8 cellular contexts compared by ENCODE assay signal in the genomic region with DNA sequence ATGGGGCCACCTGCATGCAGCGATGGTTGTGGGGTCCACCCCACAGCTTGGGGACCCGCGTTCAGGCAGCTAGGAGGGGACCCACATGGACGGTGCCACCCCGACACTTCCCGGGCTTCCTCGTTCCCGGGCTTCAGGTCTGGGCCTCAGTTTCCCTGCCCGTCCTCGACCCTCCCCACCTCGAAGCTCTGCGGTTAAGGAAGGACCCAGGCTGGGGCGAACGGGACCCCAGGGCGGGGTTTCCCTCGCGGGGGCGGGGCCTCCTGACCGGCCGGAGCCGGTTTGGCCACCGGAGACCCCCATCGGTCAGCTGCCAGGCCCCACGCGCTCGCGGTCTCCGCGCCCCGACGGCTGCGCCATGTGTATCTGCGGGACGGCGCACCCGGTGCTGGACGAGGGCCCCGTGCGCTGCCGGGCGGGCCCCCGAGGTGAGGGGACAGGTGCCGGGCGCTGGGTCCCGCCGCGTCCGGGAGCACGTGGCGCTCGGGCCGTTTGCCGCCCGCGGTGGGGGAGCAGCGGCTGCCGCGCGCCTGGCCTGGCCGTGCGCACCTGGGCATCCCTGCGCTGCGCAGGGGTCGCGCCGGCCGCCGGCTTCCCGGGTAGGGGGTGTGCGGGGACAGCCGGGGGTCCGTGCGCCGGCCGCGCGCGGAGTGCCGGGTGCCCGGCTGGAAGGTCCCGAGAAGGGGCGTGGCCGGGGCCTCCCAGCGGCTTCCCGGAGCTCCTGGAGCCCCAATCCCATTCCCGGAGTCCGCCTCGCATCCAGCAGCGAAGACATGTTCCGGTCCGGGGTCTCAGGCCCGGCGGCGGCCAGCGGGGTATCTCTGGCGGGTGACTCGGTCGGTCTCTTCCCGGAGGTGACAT. TPM values are rescaled to one million over a fixed set of nuclear protein-coding genes. Genes with fewer than 3 reads are reported as not detected.
DNase-seq lines count a peak whose midpoint lies in the region; ATAC-seq and TF ChIP-seq lines count a peak whose summit lies in the region.
"Had no signal": no experiment of that assay in that cellular context is flagged by ENCODE, and none has a peak within 500 bp of the region (broad histone marks: within the 10 kb centered on the region; RNA-seq: fewer than 3 reads in every experiment).

No MANE protein-coding gene starts in this region.

- H3K27ac ChIP-seq in C4-2B (peak overlapping the region; percentile 39), SJCRH30 (no peak overlapping the region), iPS-18a (ENCODE audit: low read length) (no peak overlapping the region), transverse colon (no peak overlapping the region)

- TF ChIP-seq CTCF in C4-2B (conservative IDR thresholded peaks at IDR 0.05) (no peak), transverse colon (IDR thresholded peaks at IDR 0.05) (no peak)

- H3K27me3 ChIP-seq in SJCRH30 (peaks cover 34% of the 10 kb centered on the region; the same call in 1 of the 2 replicates), iPS-18a (ENCODE audit: control insufficient read depth, insufficient read depth, low read length) (peaks cover 56% of the 10 kb centered on the region), transverse colon (peaks cover 68% of the 10 kb centered on the region)

- H3K4me1 ChIP-seq in SJCRH30 = peaks cover 10% of the 10 kb centered on the region; the same call in 1 of the 2 replicates
- H3K4me1 ChIP-seq in iPS-18a (ENCODE audit: control insufficient read depth, low read depth, low read length) = peaks cover 3% of the 10 kb centered on the region
- H3K4me1 ChIP-seq in transverse colon = peaks cover 17 to 65% (median 51%) of the 10 kb centered on the region in 4 donors

- intact Hi-C loops in transverse colon (cut with DNase I; ENCODE audit: low total_unique reads) = no loop called here

- H3K9ac ChIP-seq in iPS-18a (ENCODE audit: low read length) = peak overlapping the region; percentile 17

- in situ Hi-C loops in transverse colon (cut with MboI; ENCODE audit: low pct_ligation_motif_present in 1 of 4, low pct_unique_long_range_greater_than_20kb in 1 of 4, low sequenced_read_pairs in 3 of 4) = no loop called here

- TF ChIP-seq EP300 in transverse colon (IDR thresholded peaks at IDR 0.05; ENCODE audit: low read depth) = no peak

- H3K36me3 ChIP-seq in SJCRH30 = no peaks in the 10 kb centered on the region
- H3K36me3 ChIP-seq in iPS-18a (ENCODE audit: control insufficient read depth, low read depth, low read length) = no peaks in the 10 kb centered on the region
- H3K36me3 ChIP-seq in transverse colon = no peaks in the 10 kb centered on the region

- no peak for TF ChIP-seq POLR2A in transverse colon (IDR thresholded peaks at IDR 0.05)

- H3K4me3 ChIP-seq in SJCRH30 = peak overlapping the region; percentile 24
- peak overlapping the region; percentile 39 for H3K4me3 ChIP-seq in iPS-18a (ENCODE audit: low read length)
- H3K4me3 ChIP-seq in transverse colon = no peak overlapping the region

- DNase-seq in SJCRH30 (peak in 1 of 2 experiments; percentile 39), NCI-H510A treated with DMSO at 0.1 percent for 48 hours (lab: John Stamatoyannopoulos, UW) (no peak), transverse colon (no peak)
- DNase-seq: GOT3, left colon had no signal

- H3K9me3 ChIP-seq in SJCRH30 (replicated peaks) (no peaks in the 10 kb centered on the region), iPS-18a (ENCODE audit: control insufficient read depth, low read depth, low read length) (no peaks in the 10 kb centered on the region), transverse colon (no peaks in the 10 kb centered on the region)

- WGBS in transverse colon (ENCODE audit: low coverage in 1 of 2), 2 donors = 31% methylated on average over 27 of the region's 99 CpGs; no CpG with 5 or more reads in 1 of the 2 donors

- no peak for ATAC-seq in HG03565 (IDR thresholded peaks at IDR 0.05; ENCODE audit: unreplicated experiment)
- ATAC-seq: left colon had no signal

RNA-seq across cellular contexts. Expression of a gene that starts 4.2 kb away (rescaled TPM):
- 2.9 TPM in 2 replicates for total RNA-seq in SJCRH30 (2014; rRNA removed; shearing (Covaris generic))
- total RNA-seq in transverse colon = 100 to 1,000 TPM in 1 of 4 donors, 10 to 100 TPM in 2, 1 to 10 TPM in 1; 10.0 to 174 (median 76.9) TPM

RNA-seq across cellular contexts. Expression of a gene that starts 24.0 kb away (rescaled TPM):
- 176 and 183 TPM in 2 replicates for total RNA-seq in SJCRH30 (2014; rRNA removed; shearing (Covaris generic))
- 100 to 1,000 TPM in 2 of 4 donors, 10 to 100 TPM in 2; 74.8 to 167 (median 103) TPM for total RNA-seq in transverse colon

RNA-seq across cellular contexts. Expression of a gene that starts 31.3 kb away (rescaled TPM):
- 7.8 and 11.0 TPM in 2 replicates for total RNA-seq in SJCRH30 (2014; rRNA removed; shearing (Covaris generic))
- 100 to 1,000 TPM in 1 of 4 donors, 10 to 100 TPM in 3; 47.1 to 128 (median 82.0) TPM for total RNA-seq in transverse colon

RNA-seq across cellular contexts. Expression of a gene that starts 32.6 kb away (rescaled TPM):
- 232 and 290 TPM in 2 replicates for total RNA-seq in SJCRH30 (2014; rRNA removed; shearing (Covaris generic))
- total RNA-seq in transverse colon = 100 to 1,000 TPM; 115 to 426 (median 261) TPM

RNA-seq across cellular contexts. Expression of a gene that starts 44.8 kb away (rescaled TPM):
- total RNA-seq in SJCRH30 (2014; rRNA removed; shearing (Covaris generic)) = 87.2 and 91.4 TPM in 2 replicates
- 10 to 100 TPM; 39.2 to 57.6 (median 48.2) TPM for total RNA-seq in transverse colon

Comparison
In these comparisons a context has a peak if more than half of its experiments do, and no peak if none do; other contexts are left out.
1. H3K4me3 ChIP-seq: peak in SJCRH30 (single experiment) and iPS-18a (single experiment); none in transverse colon (0 of 4).